In the genomic region with DNA sequence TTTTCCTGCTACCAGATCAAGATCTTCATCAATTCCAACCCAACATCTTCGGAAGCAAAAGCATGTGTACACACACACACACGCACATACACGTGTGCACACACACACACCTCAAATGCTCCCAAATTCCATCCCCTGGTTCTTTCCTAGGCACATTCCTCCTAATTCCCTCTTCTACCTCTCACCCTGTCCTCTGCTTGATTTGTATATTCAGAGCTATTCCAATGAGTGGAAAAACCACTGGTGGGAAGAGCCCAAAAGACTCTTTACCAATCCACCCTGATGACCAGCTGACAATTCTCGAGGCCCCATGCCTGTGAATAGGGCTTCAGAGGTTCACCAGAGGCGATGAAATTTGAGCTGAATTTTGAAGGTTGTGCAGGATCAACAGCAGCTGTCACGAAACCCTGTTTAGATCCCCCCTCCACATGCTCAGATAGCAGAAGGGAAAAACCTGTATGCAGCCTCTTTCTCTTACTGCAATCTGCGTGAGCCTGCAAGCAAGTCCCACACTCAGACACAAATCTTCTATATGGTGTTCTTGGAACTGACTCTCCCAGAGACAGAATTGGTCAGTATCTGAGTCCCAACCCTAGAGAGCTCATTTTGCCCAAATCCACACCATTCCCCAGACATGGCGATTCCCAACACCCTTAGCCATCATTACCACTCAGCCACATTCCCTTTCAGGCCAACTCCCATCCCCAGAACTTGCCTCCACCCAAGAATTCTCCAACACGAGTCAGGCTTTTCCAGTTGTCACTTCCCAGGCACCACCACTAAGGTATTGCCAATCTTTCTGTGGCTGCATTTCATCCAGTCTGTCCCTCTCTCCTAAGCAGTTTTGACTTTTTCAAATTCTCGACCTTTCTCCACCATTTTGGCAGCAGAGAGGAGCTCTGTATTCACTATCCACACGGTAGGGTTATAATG, we compare ENCODE assay signal across 23 cellular contexts. TPM values are rescaled to one million over a fixed set of nuclear protein-coding genes. Genes with fewer than 3 reads are reported as not detected.
DNase-seq lines count a peak whose midpoint lies in the region; TF ChIP-seq lines count a peak whose summit lies in the region.
"Had no signal": no experiment of that assay in that cellular context is flagged by ENCODE, and none has a peak within 500 bp of the region (broad histone marks: within the 10 kb centered on the region; RNA-seq: fewer than 3 reads in every experiment).

No MANE protein-coding gene starts in this region.

- POLR2A ChIA-PET in GM10248 (lab: Yijun Ruan, JAX) = no interaction called here

- no peaks in the 10 kb centered on the region for H3K27me3 ChIP-seq in prostate gland (replicated peaks; ENCODE audit: insufficient read depth)
- H3K27me3 ChIP-seq: cardiac muscle cell, foreskin keratinocyte, vagina had no signal

- H3K36me3 ChIP-seq in prostate gland = no peaks in the 10 kb centered on the region
- H3K36me3 ChIP-seq: cardiac muscle cell, vagina had no signal

- H3K27ac Mint-ChIP-seq in chondrocyte (ENCODE audit: unreplicated experiment) = peak overlapping the region; percentile 19
- H3K27ac Mint-ChIP-seq: activated CD8-positive, alpha-beta T cell treated with anti-CD3 and anti-CD28 coated beads for 36 hours; activated naive CD8-positive, alpha-beta T cell treated with anti-CD3 and anti-CD28 coated beads for 36 hours; H9; stimulated activated naive CD8-positive, alpha-beta T cell treated with anti-CD3 and anti-CD28 coated beads, Interleukin-15, Interleukin-2, amounts not matched to agents 100 ng/mL and 50 ng/mL, for 24 hours had no signal

- no peaks in the 10 kb centered on the region for H3K27me3 Mint-ChIP-seq in chondrocyte (ENCODE audit: low read depth)

- peak; percentile 20 for DNase-seq in NCI-H146 (lab: John Stamatoyannopoulos, UW)
- no peak for DNase-seq in NCI-H146 treated with DMSO at 0.1 percent for 48 hours (lab: John Stamatoyannopoulos, UW; ENCODE audit: unreplicated experiment)
- peak; percentile 97 for DNase-seq in NCI-H2171 treated with DMSO at 0.1 percent for 48 hours (lab: John Stamatoyannopoulos, UW)
- DNase-seq in chondrocyte (ENCODE audit: low spot score) = no peak
- DNase-seq in posterior vena cava (ENCODE audit: low spot score) = peak; percentile 5
- DNase-seq in GM10248 (ENCODE audit: extremely low spot score) = no peak
- DNase-seq in iPS-NIHi7 (ENCODE audit: extremely low spot score) = no peak
- no peak for DNase-seq in prostate gland (ENCODE audit: low spot score)
- DNase-seq: activated CD4-positive, alpha-beta T cell treated with anti-CD3 and anti-CD28 coated beads for 1 hour; activated CD8-positive, alpha-beta T cell treated with anti-CD3 and anti-CD28 coated beads for 36 hours; activated naive CD8-positive, alpha-beta T cell treated with anti-CD3 and anti-CD28 coated beads for 36 hours; aorta; Caco-2; cortex of kidney; DND-41; foreskin keratinocyte; H9; KG1 had no signal

- TF ChIP-seq CTCF in chondrocyte (IDR thresholded peaks at IDR 0.05) = no peak
- TF ChIP-seq CTCF in GM10248 (IDR thresholded peaks at IDR 0.05; ENCODE audit: control extremely low read depth, extremely low read depth, low read depth, missing control alignments) = no peak
- TF ChIP-seq CTCF in prostate gland (IDR thresholded peaks at IDR 0.05) = no peak

- H3K9me3 Mint-ChIP-seq in chondrocyte (ENCODE audit: low read depth) = no peaks in the 10 kb centered on the region

- H3K36me3 Mint-ChIP-seq in chondrocyte (ENCODE audit: low read depth) = no peaks in the 10 kb centered on the region
- H3K36me3 Mint-ChIP-seq: activated naive CD8-positive, alpha-beta T cell treated with anti-CD3 and anti-CD28 coated beads for 36 hours had no signal

- CTCF ChIA-PET in GM10248 (lab: Yijun Ruan, JAX) = interaction anchor here (0.8 to 3.7 kb wide), 7 partner anchors 18 to 131 kb away, joined by 3 to 10 read pairs (median 3); no protein-coding TSS in a partner anchor

- no peak overlapping the region for H3K4me3 ChIP-seq in prostate gland
- H3K4me3 ChIP-seq: cardiac muscle cell, vagina had no signal

- TF ChIP-seq POLR2A in prostate gland (IDR thresholded peaks at IDR 0.05) = no peak

- no peaks in the 10 kb centered on the region for H3K4me1 ChIP-seq in prostate gland (replicated peaks)
- H3K4me1 ChIP-seq: Caco-2, foreskin keratinocyte, vagina had no signal

- WGBS in prostate gland = 84% methylated on average over 11 of the region's 11 CpGs

- H3K4me3 Mint-ChIP-seq in chondrocyte (ENCODE audit: unreplicated experiment) = no peak overlapping the region
- H3K4me3 Mint-ChIP-seq: activated CD8-positive, alpha-beta T cell treated with anti-CD3 and anti-CD28 coated beads for 36 hours; activated naive CD8-positive, alpha-beta T cell treated with anti-CD3 and anti-CD28 coated beads for 36 hours; H9; stimulated activated naive CD8-positive, alpha-beta T cell treated with anti-CD3 and anti-CD28 coated beads, Interleukin-15, Interleukin-2, amounts not matched to agents 100 ng/mL and 50 ng/mL, for 24 hours had no signal

- intact Hi-C loops in posterior vena cava (cut with DNase I) (no loop called here), prostate gland (cut with DNase I) (loop anchor here (1.0 kb wide), 1 partner anchor 153 kb away; no protein-coding TSS in a partner anchor)

- peaks cover 45% of the 10 kb centered on the region for H3K4me1 Mint-ChIP-seq in chondrocyte (ENCODE audit: low read depth)

- H3K9me3 ChIP-seq in prostate gland = no peaks in the 10 kb centered on the region
- H3K9me3 ChIP-seq: Caco-2, vagina had no signal

- no peak overlapping the region for H3K27ac ChIP-seq in prostate gland
- H3K27ac ChIP-seq: 22Rv1, C4-2B, cardiac muscle cell, foreskin keratinocyte, vagina had no signal

RNA-seq across cellular contexts. Expression of a gene that starts 4.3 kb away (rescaled TPM):
- total RNA-seq in chondrocyte (200 to 271 TPM (median 217 TPM) in 3 replicates), posterior vena cava (100 to 1,000 TPM; 181 to 202 TPM), prostate gland (100 to 1,000 TPM in 1 of 2 donors, 10 to 100 TPM in 1; 90.3 to 197 TPM)

Comparison
In these comparisons a context has a peak if more than half of its experiments do, and no peak if none do; other contexts are left out.
1. DNase-seq: peak in NCI-H146 (single experiment), NCI-H2171 treated with DMSO at 0.1 percent for 48 hours (single experiment) and posterior vena cava (single experiment); none in NCI-H146 treated with DMSO at 0.1 percent for 48 hours (single experiment), chondrocyte (single experiment), GM10248 (single experiment), iPS-NIHi7 (single experiment) and prostate gland (single experiment).